Comparison of ENCODE assay signal across 18 cellular contexts in genomic region chr16:63037761-63038562, GRCh38.
"Had no signal": no experiment of that assay in that cellular context is flagged by ENCODE, and none has a peak within 500 bp of the region (broad histone marks: within the 10 kb centered on the region; RNA-seq: fewer than 3 reads in every experiment).

No MANE protein-coding gene starts in this region.

- H3K4me3 ChIP-seq: dorsolateral prefrontal cortex, gastrocnemius medialis, heart right ventricle, smooth muscle cell had no signal

- H3K4me1 Mint-ChIP-seq: naive thymus-derived CD4-positive, alpha-beta T cell had no signal

- H3K27me3 ChIP-seq: dorsolateral prefrontal cortex, gastrocnemius medialis, heart right ventricle had no signal

- H3K27me3 Mint-ChIP-seq: naive thymus-derived CD4-positive, alpha-beta T cell had no signal

- H3K9me3 Mint-ChIP-seq: nephron progenitor cell had no signal

- H3K4me2 ChIP-seq: smooth muscle cell had no signal

- H3K27ac ChIP-seq: dorsolateral prefrontal cortex, gastrocnemius medialis, heart right ventricle had no signal

- H3K36me3 ChIP-seq: gastrocnemius medialis, heart right ventricle had no signal

- H3K9me3 ChIP-seq: gastrocnemius medialis, heart right ventricle had no signal

- H3K4me1 ChIP-seq: gastrocnemius medialis, heart right ventricle had no signal

- ATAC-seq: esophagus mucosa; gastrocnemius medialis; heart right ventricle; left lobe of liver; naive thymus-derived CD4-positive, alpha-beta T cell; right cardiac atrium had no signal

- DNase-seq: cortex of kidney; dorsolateral prefrontal cortex; effector CD8-positive, alpha-beta T cell; gastrocnemius medialis; heart right ventricle; hypothalamus; kidney glomerular epithelial cell; mammary epithelial cell; naive thymus-derived CD4-positive, alpha-beta T cell; nephron progenitor cell; posterior cingulate gyrus; right cardiac atrium; stimulated activated CD4-positive, alpha-beta T cell treated with anti-CD3 and anti-CD28 coated beads, Interleukin-2, amount 100 ng/mL, for 48 hours; stimulated activated naive CD4-positive, alpha-beta T cell treated with Interleukin-2 at 50 U/mL for 16 hours; trophoblast cell had no signal

- H3K27ac Mint-ChIP-seq: naive thymus-derived CD4-positive, alpha-beta T cell; nephron progenitor cell had no signal

- H3K4me3 Mint-ChIP-seq: naive thymus-derived CD4-positive, alpha-beta T cell; nephron progenitor cell had no signal

- H3K36me3 Mint-ChIP-seq: naive thymus-derived CD4-positive, alpha-beta T cell had no signal
